1 cellular context compared by ENCODE assay signal in genomic region chr10:43408710-43409384, GRCh38.
A peak's percentile ranks its signal among the peaks of the same experiment; 100 is the strongest.
TF ChIP-seq lines count a peak whose summit lies in the region.

Gene HNRNPF (minus strand): TSS chr10:43409186. CDS start chr10:43387884, 21,302 bp downstream.

TF ChIP-seq in HepG2, 621 proteins besides CTCF, POLR2A, EP300 and RAD21 (continued from another document and continues in another):
- TF ChIP-seq, protein P1, sequence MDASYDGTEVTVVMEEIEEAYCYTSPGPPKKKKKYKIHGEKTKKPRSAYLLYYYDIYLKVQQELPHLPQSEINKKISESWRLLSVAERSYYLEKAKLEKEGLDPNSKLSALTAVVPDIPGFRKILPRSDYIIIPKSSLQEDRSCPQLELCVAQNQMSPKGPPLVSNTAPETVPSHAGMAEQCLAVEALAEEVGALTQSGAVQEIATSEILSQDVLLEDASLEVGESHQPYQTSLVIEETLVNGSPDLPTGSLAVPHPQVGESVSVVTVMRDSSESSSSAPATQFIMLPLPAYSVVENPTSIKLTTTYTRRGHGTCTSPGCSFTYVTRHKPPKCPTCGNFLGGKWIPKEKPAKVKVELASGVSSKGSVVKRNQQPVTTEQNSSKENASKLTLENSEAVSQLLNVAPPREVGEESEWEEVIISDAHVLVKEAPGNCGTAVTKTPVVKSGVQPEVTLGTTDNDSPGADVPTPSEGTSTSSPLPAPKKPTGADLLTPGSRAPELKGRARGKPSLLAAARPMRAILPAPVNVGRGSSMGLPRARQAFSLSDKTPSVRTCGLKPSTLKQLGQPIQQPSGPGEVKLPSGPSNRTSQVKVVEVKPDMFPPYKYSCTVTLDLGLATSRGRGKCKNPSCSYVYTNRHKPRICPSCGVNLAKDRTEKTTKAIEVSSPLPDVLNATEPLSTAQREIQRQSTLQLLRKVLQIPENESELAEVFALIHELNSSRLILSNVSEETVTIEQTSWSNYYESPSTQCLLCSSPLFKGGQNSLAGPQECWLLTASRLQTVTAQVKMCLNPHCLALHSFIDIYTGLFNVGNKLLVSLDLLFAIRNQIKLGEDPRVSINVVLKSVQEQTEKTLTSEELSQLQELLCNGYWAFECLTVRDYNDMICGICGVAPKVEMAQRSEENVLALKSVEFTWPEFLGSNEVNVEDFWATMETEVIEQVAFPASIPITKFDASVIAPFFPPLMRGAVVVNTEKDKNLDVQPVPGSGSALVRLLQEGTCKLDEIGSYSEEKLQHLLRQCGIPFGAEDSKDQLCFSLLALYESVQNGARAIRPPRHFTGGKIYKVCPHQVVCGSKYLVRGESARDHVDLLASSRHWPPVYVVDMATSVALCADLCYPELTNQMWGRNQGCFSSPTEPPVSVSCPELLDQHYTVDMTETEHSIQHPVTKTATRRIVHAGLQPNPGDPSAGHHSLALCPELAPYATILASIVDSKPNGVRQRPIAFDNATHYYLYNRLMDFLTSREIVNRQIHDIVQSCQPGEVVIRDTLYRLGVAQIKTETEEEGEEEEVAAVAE (CRISPR knock-in tag; IDR thresholded peaks at IDR 0.05; ENCODE audit: borderline replicate concordance), result no peak
- TF ChIP-seq FOXJ3 (CRISPR knock-in tag; IDR thresholded peaks at IDR 0.05; ENCODE audit: borderline replicate concordance) (peak; percentile 30; the same call in 1 of the 2 replicates), ZNF816 (CRISPR knock-in tag; IDR thresholded peaks at IDR 0.05; ENCODE audit: borderline replicate concordance) (peak; percentile 45; the same call in 1 of the 2 replicates), NAIF1 (CRISPR knock-in tag; IDR thresholded peaks at IDR 0.05; ENCODE audit: borderline replicate concordance) (peak; percentile 58; the same call in 1 of the 2 replicates), ZNF318 (CRISPR knock-in tag; IDR thresholded peaks at IDR 0.05) (peak; percentile 45; the same call in 1 of the 2 replicates), SP2 (CRISPR knock-in tag; IDR thresholded peaks at IDR 0.05) (peak; percentile 69), ZNF672 (CRISPR knock-in tag; IDR thresholded peaks at IDR 0.05) (no peak), ZNF790 (CRISPR knock-in tag; IDR thresholded peaks at IDR 0.05; ENCODE audit: borderline replicate concordance) (no peak), SNAI1 (CRISPR knock-in tag; IDR thresholded peaks at IDR 0.05; ENCODE audit: borderline replicate concordance) (0 out of 2 replicates have a peak, but pooled peaks have one; percentile 26), AGO2 (optimal IDR thresholded peaks at IDR 0.05; ENCODE audit: low read depth, low read length) (peak; percentile 75), ZNF839 (CRISPR knock-in tag; IDR thresholded peaks at IDR 0.05; ENCODE audit: borderline replicate concordance) (no peak), MEIS1 (CRISPR knock-in tag; IDR thresholded peaks at IDR 0.05; ENCODE audit: borderline replicate concordance) (peak; percentile 59; the same call in 1 of the 2 replicates), BRCA1 (CRISPR knock-in tag; IDR thresholded peaks at IDR 0.05) (peak; percentile 72), TBL1XR1 (IDR thresholded peaks at IDR 0.05; ENCODE audit: borderline replicate concordance, low read length, partially characterized antibody) (no peak), SALL2 (CRISPR knock-in tag; IDR thresholded peaks at IDR 0.05) (peak; percentile 82; the same call in 1 of the 2 replicates), THAP11 (CRISPR knock-in tag; IDR thresholded peaks at IDR 0.05) (peak; percentile 86), ZHX1 (CRISPR knock-in tag; IDR thresholded peaks at IDR 0.05; ENCODE audit: low read depth) (no peak; the same call in 1 of the 2 replicates), PREB (CRISPR knock-in tag; IDR thresholded peaks at IDR 0.05) (no peak), ZMAT3 (CRISPR knock-in tag; conservative IDR thresholded peaks at IDR 0.05) (peak; percentile 99), ZNF275 (CRISPR knock-in tag; IDR thresholded peaks at IDR 0.05; ENCODE audit: borderline replicate concordance) (peak; percentile 76; the same call in 1 of the 2 replicates), MIER3 (CRISPR knock-in tag; IDR thresholded peaks at IDR 0.05; ENCODE audit: borderline replicate concordance) (peak; percentile 18; the same call in 1 of the 2 replicates), TFDP1 (CRISPR knock-in tag; IDR thresholded peaks at IDR 0.05; ENCODE audit: borderline replicate concordance) (peak; percentile 77; the same call in 1 of the 2 replicates), ZSCAN30 (CRISPR knock-in tag; IDR thresholded peaks at IDR 0.05) (peak; percentile 27; the same call in 1 of the 2 replicates), NR2F1 (CRISPR knock-in tag; IDR thresholded peaks at IDR 0.05) (no peak), ZBTB21 (CRISPR knock-in tag; IDR thresholded peaks at IDR 0.05) (peak; percentile 74), HNRNPUL1 (IDR thresholded peaks at IDR 0.05; ENCODE audit: low read depth, low read length) (no peak), HOXA5 (CRISPR knock-in tag; IDR thresholded peaks at IDR 0.05) (peak; percentile 95), AHR (CRISPR knock-in tag; IDR thresholded peaks at IDR 0.05) (no peak), SOX5 (CRISPR knock-in tag; IDR thresholded peaks at IDR 0.05; ENCODE audit: borderline replicate concordance) (peak; percentile 34; the same call in 1 of the 2 replicates)
- TF ChIP-seq, protein P2, sequence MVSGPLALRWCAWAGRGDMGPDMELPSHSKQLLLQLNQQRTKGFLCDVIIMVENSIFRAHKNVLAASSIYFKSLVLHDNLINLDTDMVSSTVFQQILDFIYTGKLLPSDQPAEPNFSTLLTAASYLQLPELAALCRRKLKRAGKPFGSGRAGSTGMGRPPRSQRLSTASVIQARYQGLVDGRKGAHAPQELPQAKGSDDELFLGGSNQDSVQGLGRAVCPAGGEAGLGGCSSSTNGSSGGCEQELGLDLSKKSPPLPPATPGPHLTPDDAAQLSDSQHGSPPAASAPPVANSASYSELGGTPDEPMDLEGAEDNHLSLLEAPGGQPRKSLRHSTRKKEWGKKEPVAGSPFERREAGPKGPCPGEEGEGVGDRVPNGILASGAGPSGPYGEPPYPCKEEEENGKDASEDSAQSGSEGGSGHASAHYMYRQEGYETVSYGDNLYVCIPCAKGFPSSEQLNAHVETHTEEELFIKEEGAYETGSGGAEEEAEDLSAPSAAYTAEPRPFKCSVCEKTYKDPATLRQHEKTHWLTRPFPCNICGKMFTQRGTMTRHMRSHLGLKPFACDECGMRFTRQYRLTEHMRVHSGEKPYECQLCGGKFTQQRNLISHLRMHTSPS (CRISPR knock-in tag; IDR thresholded peaks at IDR 0.05; ENCODE audit: low read depth), result peak; percentile 41; the same call in 1 of the 2 replicates
- TF ChIP-seq, protein P3, sequence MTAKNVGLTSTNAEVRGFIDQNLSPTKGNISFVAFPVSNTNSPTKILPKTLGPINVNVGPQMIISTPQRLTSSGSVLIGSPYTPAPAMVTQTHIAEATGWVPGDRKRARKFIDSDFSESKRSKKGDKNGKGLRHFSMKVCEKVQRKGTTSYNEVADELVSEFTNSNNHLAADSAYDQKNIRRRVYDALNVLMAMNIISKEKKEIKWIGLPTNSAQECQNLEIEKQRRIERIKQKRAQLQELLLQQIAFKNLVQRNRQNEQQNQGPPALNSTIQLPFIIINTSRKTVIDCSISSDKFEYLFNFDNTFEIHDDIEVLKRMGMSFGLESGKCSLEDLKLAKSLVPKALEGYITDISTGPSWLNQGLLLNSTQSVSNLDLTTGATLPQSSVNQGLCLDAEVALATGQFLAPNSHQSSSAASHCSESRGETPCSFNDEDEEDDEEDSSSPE (CRISPR knock-in tag; IDR thresholded peaks at IDR 0.05), result peak; percentile 75
